In the genomic region with DNA sequence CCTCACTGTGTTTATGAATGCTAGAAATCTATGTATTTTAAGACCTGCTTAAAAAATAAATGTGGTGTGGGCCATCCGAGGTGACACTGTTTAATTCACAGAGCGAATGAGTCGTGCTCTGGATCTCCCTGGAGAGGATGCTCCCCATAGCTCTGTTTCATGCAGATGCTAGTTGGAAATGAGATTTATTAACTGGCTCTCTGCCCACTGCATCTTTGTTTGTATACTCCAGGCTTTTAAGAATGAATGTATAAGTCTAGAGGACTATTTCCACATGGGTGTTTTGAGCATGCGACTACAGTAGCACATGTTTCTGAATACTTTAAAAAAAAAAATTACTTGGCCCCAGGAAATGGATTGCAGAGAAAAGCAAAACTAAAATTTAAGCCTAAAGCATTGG, we compare ENCODE assay signal across 10 cellular contexts. TPM values are rescaled to one million over a fixed set of nuclear protein-coding genes. Genes with fewer than 3 reads are reported as not detected.
A peak's percentile ranks its signal among the peaks of the same experiment; 100 is the strongest.
DNase-seq lines count a peak whose midpoint lies in the region; ATAC-seq and TF ChIP-seq lines count a peak whose summit lies in the region.
"Had no signal": no experiment of that assay in that cellular context is flagged by ENCODE, and none has a peak within 500 bp of the region (broad histone marks: within the 10 kb centered on the region; RNA-seq: fewer than 3 reads in every experiment).

No MANE protein-coding gene starts in this region.

- peaks cover 74% of the 10 kb centered on the region for H3K79me2 ChIP-seq in ACC112 (ENCODE audit: control insufficient read depth, insufficient read depth, low read length, unreplicated experiment)
- H3K79me2 ChIP-seq in OCI-LY1 (ENCODE audit: insufficient read depth, low read length), result peaks cover 86% of the 10 kb centered on the region

- H2AFZ ChIP-seq in ACC112 (ENCODE audit: low read length, unreplicated experiment) (no peak overlapping the region), OCI-LY1 (ENCODE audit: low read length) (no peak overlapping the region)

- no peaks in the 10 kb centered on the region for H4K20me1 ChIP-seq in OCI-LY1 (ENCODE audit: insufficient read depth, low read length)

- DNase-seq in DMS153 (lab: John Stamatoyannopoulos, UW), result peak; percentile 34
- no peak for DNase-seq in glutamatergic neuron
- DNase-seq in foreskin melanocyte, result no peak
- DNase-seq in cortex of kidney (lab: John Stamatoyannopoulos, UW), result no peak
- DNase-seq in HK-2 (ENCODE audit: unreplicated experiment), result no peak

- no peaks in the 10 kb centered on the region for H3F3A ChIP-seq in OCI-LY1 (ENCODE audit: insufficient read depth, low read length)

- H3K9me2 ChIP-seq in OCI-LY1 (ENCODE audit: low read depth, low read length), result no peaks in the 10 kb centered on the region

- peaks cover 12% of the 10 kb centered on the region for H3K9me3 Mint-ChIP-seq in glutamatergic neuron (ENCODE audit: unreplicated experiment)

- H3K27ac Mint-ChIP-seq in glutamatergic neuron (ENCODE audit: unreplicated experiment), result peak overlapping the region; percentile 5

- H3K9me3 ChIP-seq in OCI-LY1 (ENCODE audit: low read length), result no peaks in the 10 kb centered on the region

- no peaks in the 10 kb centered on the region for H3K36me3 ChIP-seq in ACC112 (ENCODE audit: insufficient read depth, low read length)
- H3K36me3 ChIP-seq in OCI-LY1 (ENCODE audit: insufficient read depth, low read length), result peaks cover 4% of the 10 kb centered on the region; the same call in 1 of the 2 replicates

- peak overlapping the region; percentile 47 for H3K9ac ChIP-seq in OCI-LY1 (ENCODE audit: low read length)

- ATAC-seq in HG03460 (IDR thresholded peaks at IDR 0.05; ENCODE audit: unreplicated experiment), result no peak
- ATAC-seq: HCT116 had no signal

- peak overlapping the region; percentile 17; the same call in 1 of the 2 replicates for H3K27ac ChIP-seq in ACC112 (ENCODE audit: low read depth, low read length)
- H3K27ac ChIP-seq in OCI-LY1 (ENCODE audit: low read depth, low read length, poor library complexity, severe bottlenecking), result peak overlapping the region; percentile 81
- H3K27ac ChIP-seq: VCaP had no signal

- peaks cover 52% of the 10 kb centered on the region for H3K4me1 Mint-ChIP-seq in glutamatergic neuron (ENCODE audit: low read depth, unreplicated experiment)

- peak overlapping the region; percentile 64 for H3K4me3 ChIP-seq in ACC112 (ENCODE audit: low read depth, low read length)
- peak overlapping the region; percentile 78 for H3K4me3 ChIP-seq in OCI-LY1 (ENCODE audit: low read depth, low read length, poor library complexity, severe bottlenecking)

- TF ChIP-seq CTCF in OCI-LY1 (IDR thresholded peaks at IDR 0.05; ENCODE audit: low read length), result no peak
- TF ChIP-seq CTCF in glutamatergic neuron (IDR thresholded peaks at IDR 0.05; ENCODE audit: partially characterized antibody, unreplicated experiment), result no peak

- H3K4me1 ChIP-seq in ACC112 (ENCODE audit: control insufficient read depth, insufficient read depth, low read length, unreplicated experiment) (peaks cover 56% of the 10 kb centered on the region), OCI-LY1 (ENCODE audit: insufficient read depth, low read length, severe bottlenecking) (peaks cover 70% of the 10 kb centered on the region)

- peaks cover 4% of the 10 kb centered on the region for H3K36me3 Mint-ChIP-seq in glutamatergic neuron (ENCODE audit: unreplicated experiment)

- H3K27me3 Mint-ChIP-seq in glutamatergic neuron (ENCODE audit: unreplicated experiment), result peaks cover 13% of the 10 kb centered on the region

- H3K27me3 ChIP-seq in ACC112 (ENCODE audit: insufficient read depth, low read length) (no peaks in the 10 kb centered on the region), OCI-LY1 (ENCODE audit: insufficient read depth, low read length) (no peaks in the 10 kb centered on the region)

- H3K4me3 Mint-ChIP-seq in glutamatergic neuron (ENCODE audit: unreplicated experiment), result peak overlapping the region; percentile 58

- H3K4me2 ChIP-seq in OCI-LY1 (ENCODE audit: low read length), result peak overlapping the region; percentile 78

RNA-seq across cellular contexts. Expression of gene MAPRE2, which starts 3.9 kb away (rescaled TPM):
- 127 TPM for total RNA-seq in glutamatergic neuron (ENCODE audit: unreplicated experiment)
